12 cellular contexts compared by ENCODE assay signal in genomic region chr6:154298297-154298696, GRCh38. TPM values are rescaled to one million over a fixed set of nuclear protein-coding genes. Genes with fewer than 3 reads are reported as not detected.
DNase-seq lines count a peak whose midpoint lies in the region; ATAC-seq, FAIRE-seq and TF ChIP-seq lines count a peak whose summit lies in the region.
"Had no signal": no experiment of that assay in that cellular context is flagged by ENCODE, and none has a peak within 500 bp of the region (broad histone marks: within the 10 kb centered on the region; RNA-seq: fewer than 3 reads in every experiment).

No MANE protein-coding gene starts in this region.

- no peaks in the 10 kb centered on the region for H3K79me2 ChIP-seq in KMS-11 (ENCODE audit: insufficient read depth, low read depth)

- H3K4me3 Mint-ChIP-seq in endodermal cell, result no peak overlapping the region

- no peak overlapping the region for H3K4me3 ChIP-seq in KMS-11 (IDR thresholded peaks at IDR 0.05; ENCODE audit: insufficient read depth, low read depth, low read length)
- no peak overlapping the region for H3K4me3 ChIP-seq in endodermal cell (ENCODE audit: low read length)

- H3K9me3 Mint-ChIP-seq in endodermal cell, result no peaks in the 10 kb centered on the region

- no peaks in the 10 kb centered on the region for H4K20me1 ChIP-seq in KMS-11 (ENCODE audit: insufficient read depth)

- TF ChIP-seq CTCF in KMS-11 (conservative IDR thresholded peaks at IDR 0.05; ENCODE audit: low read depth, low read length), result no peak
- no peak for TF ChIP-seq CTCF in endodermal cell (conservative IDR thresholded peaks at IDR 0.05)
- no peak for TF ChIP-seq CTCF in omental fat pad (IDR thresholded peaks at IDR 0.05)

- no peaks in the 10 kb centered on the region for H3K36me3 Mint-ChIP-seq in endodermal cell (ENCODE audit: low read depth)

- no peaks in the 10 kb centered on the region for H3K36me3 ChIP-seq in KMS-11 (ENCODE audit: insufficient read depth)
- no peaks in the 10 kb centered on the region for H3K36me3 ChIP-seq in endodermal cell (ENCODE audit: control insufficient read depth, insufficient read depth, low read length)

- H3K27me3 Mint-ChIP-seq in endodermal cell (ENCODE audit: insufficient read depth), result no peaks in the 10 kb centered on the region

- peaks cover 46% of the 10 kb centered on the region for H3K4me1 ChIP-seq in KMS-11 (ENCODE audit: low read depth, poor library complexity, severe bottlenecking)
- H3K4me1 ChIP-seq in endodermal cell (ENCODE audit: control insufficient read depth, insufficient read depth, low read length), result peaks cover 6% of the 10 kb centered on the region

- H3K27ac ChIP-seq in KMS-11 (peak overlapping the region; percentile 43; the same call in 1 of the 2 replicates), endodermal cell (ENCODE audit: low read depth, low read length) (no peak overlapping the region)
- H3K27ac ChIP-seq: C4-2B had no signal

- no peaks in the 10 kb centered on the region for H3K27me3 ChIP-seq in KMS-11 (ENCODE audit: insufficient read depth, low read depth)
- no peaks in the 10 kb centered on the region for H3K27me3 ChIP-seq in endodermal cell (ENCODE audit: control insufficient read depth, insufficient read depth, low read length, poor library complexity, severe bottlenecking)

- FAIRE-seq in frontal cortex (lab: Jason Lieb, UNC), result peak; percentile 24
- FAIRE-seq: keratinocyte had no signal

- no peaks in the 10 kb centered on the region for H3K9me3 ChIP-seq in endodermal cell (ENCODE audit: control insufficient read depth, low read length)

- H3K4me1 Mint-ChIP-seq in endodermal cell, result peaks cover 7% of the 10 kb centered on the region

- WGBS in endodermal cell (ENCODE audit: insufficient coverage in 1 of 2, insufficient read length in 1 of 2), 2 experiments, result 94 to 97% methylated on average over 2 to 3 of the region's 3 CpGs

- DNase-seq in A172 (ENCODE audit: low spot score) (peak; percentile 49), frontal cortex (ENCODE audit: low spot score in 2 of 2) (no peak), endodermal cell (no peak), head of caudate nucleus (no peak), NOMO-1 treated with dmso at 0.1 percent for 144 hours (lab: John Stamatoyannopoulos, UW; ENCODE audit: unreplicated experiment) (no peak), omental fat pad (ENCODE audit: low spot score) (no peak)
- DNase-seq: activated naive CD4-positive, alpha-beta T cell had no signal

- intact Hi-C loops in head of caudate nucleus (cut with DNase I), result no loop called here

- H3K27ac Mint-ChIP-seq in endodermal cell, result no peak overlapping the region

- H3K4me2 ChIP-seq in KMS-11, result peak overlapping the region; percentile 64

- 0 out of 2 replicates have a peak overlapping the region, but pooled peaks have one; percentile 41 for H2AFZ ChIP-seq in KMS-11 (ENCODE audit: low read depth)

- no peak overlapping the region for H3K9ac ChIP-seq in KMS-11
- no peak overlapping the region for H3K9ac ChIP-seq in endodermal cell (ENCODE audit: extremely low read depth, low read length, poor library complexity, severe bottlenecking)

- ATAC-seq in GM19397 (IDR thresholded peaks at IDR 0.05; ENCODE audit: unreplicated experiment) (peak; percentile 40), omental fat pad (ENCODE audit: low FRiP score) (no peak)

RNA-seq across cellular contexts. Expression of gene IPCEF1, which starts 58.3 kb away (rescaled TPM):
- 0.17 and 0.47 TPM in 2 replicates for total RNA-seq in A172 (2014; rRNA removed; shearing (Covaris generic))
- total RNA-seq in frontal cortex, result 10.6 TPM
- 1 to 10 TPM; 2.2 to 2.8 TPM for total RNA-seq in endodermal cell
- polyA plus RNA-seq in endodermal cell (2013, experiment 1 of 2), result 0.46 TPM
- polyA plus RNA-seq in endodermal cell (2013, experiment 2 of 2), result 0.41 TPM
- total RNA-seq in omental fat pad, result 1 to 10 TPM in 3 of 4 donors, under 1 TPM in 1; 0.84 to 9.2 (median 2.7) TPM
- total RNA-seq: OCI-LY7 had no signal
